Comparison of ENCODE assay signal across 9 cellular contexts in genomic region chr7:94183289-94183749, GRCh38.
DNase-seq lines count a peak whose midpoint lies in the region; ATAC-seq and TF ChIP-seq lines count a peak whose summit lies in the region.
"Had no signal": no experiment of that assay in that cellular context is flagged by ENCODE, and none has a peak within 500 bp of the region (broad histone marks: within the 10 kb centered on the region; RNA-seq: fewer than 3 reads in every experiment).

No MANE protein-coding gene starts in this region.

- BruUV-seq in PC-3 (replicated peaks; lab: Mats Ljungman, UMichigan) = no TSS peak

- H4K20me1 ChIP-seq in PC-3 (ENCODE audit: low read length) = no peaks in the 10 kb centered on the region

- H2AFZ ChIP-seq in PC-3 (ENCODE audit: low read length) = peak overlapping the region; percentile 55

- peaks cover 24% of the 10 kb centered on the region for H3K4me1 ChIP-seq in PC-3 (ENCODE audit: insufficient read depth, low read length)
- H3K4me1 ChIP-seq in esophagus squamous epithelium = no peaks in the 10 kb centered on the region

- TF ChIP-seq POLR2A in esophagus squamous epithelium (IDR thresholded peaks at IDR 0.05) = no peak

- ATAC-seq in PC-3 = peak; percentile 88
- no peak for ATAC-seq in GM19023 (IDR thresholded peaks at IDR 0.05; ENCODE audit: unreplicated experiment)

- no peaks in the 10 kb centered on the region for H3K79me2 ChIP-seq in PC-3 (ENCODE audit: low read length)

- POLR2A ChIA-PET in PC-3 (lab: Charles Lee; ENCODE audit: unreplicated experiment) = no interaction called here

- H3F3A ChIP-seq in PC-3 (ENCODE audit: low read length, unreplicated experiment) = peaks cover 4% of the 10 kb centered on the region

- no peaks in the 10 kb centered on the region for H3K9me2 ChIP-seq in PC-3 (replicated peaks; ENCODE audit: low read length)

- peak overlapping the region; percentile 73 for H3K4me2 ChIP-seq in PC-3 (ENCODE audit: low read length)

- H3K27me3 ChIP-seq in PC-3 (ENCODE audit: low read length) (no peaks in the 10 kb centered on the region), esophagus squamous epithelium (no peaks in the 10 kb centered on the region)

- DNase-seq in Caki2 (ENCODE audit: low read depth) (peak; percentile 96), PC-3 (peak; percentile 95), esophagus squamous epithelium (lab: John Stamatoyannopoulos, UW) (no peak), non-pigmented ciliary epithelial cell (ENCODE audit: low read depth) (peak; percentile 99), substantia nigra (lab: John Stamatoyannopoulos, UW) (no peak), middle frontal gyrus (ENCODE audit: extremely low spot score, low spot score) (no peak)
- DNase-seq in stimulated activated CD4-positive, alpha-beta T cell treated with anti-CD3 and anti-CD28 coated beads, Interleukin-1b, Interleukin-23, amount 100 ng/mL, for 48 hours = no peak
- DNase-seq: NCI-H2081 had no signal

- H3K9ac ChIP-seq in PC-3 (ENCODE audit: low read length) = peak overlapping the region; percentile 76

- H3K9me3 ChIP-seq in PC-3 (ENCODE audit: low read length) (no peaks in the 10 kb centered on the region), esophagus squamous epithelium (no peaks in the 10 kb centered on the region)

- 15 to 29% methylated on average over 2 of the region's 2 CpGs for WGBS in esophagus squamous epithelium, 2 donors

- H3K36me3 ChIP-seq in PC-3 (ENCODE audit: low read depth, low read length) = no peaks in the 10 kb centered on the region
- H3K36me3 ChIP-seq in esophagus squamous epithelium = no peaks in the 10 kb centered on the region

- no peak for TF ChIP-seq CTCF in PC-3 (conservative IDR thresholded peaks at IDR 0.05; ENCODE audit: low read depth, low read length)
- no peak for TF ChIP-seq CTCF in esophagus squamous epithelium (IDR thresholded peaks at IDR 0.05)

- H3K4me3 ChIP-seq in PC-3 (ENCODE audit: low read length) (peak overlapping the region; percentile 29; the same call in 1 of the 2 replicates), esophagus squamous epithelium (no peak overlapping the region)

- CTCF ChIA-PET in PC-3 (lab: Charles Lee) = interaction anchor here (0.7 kb wide), 1 partner anchor 94 kb away, joined by 4 read pairs; no protein-coding TSS in a partner anchor

- in situ Hi-C loops in Caki2 (cut with HindIII; ENCODE audit: low pct_unique_long_range_greater_than_20kb, low sequenced_read_pairs) = no loop called here

- H3K27ac ChIP-seq in PC-3 (ENCODE audit: low read length) (peak overlapping the region; percentile 97), esophagus squamous epithelium (peak overlapping the region; percentile 22 to 72 (median 50)), substantia nigra (ENCODE audit: low read depth, low read length, poor library complexity, severe bottlenecking) (no peak overlapping the region)

- intact Hi-C loops in PC-3 (cut with micrococcal nuclease) (loop anchor here (1.0 to 10.0 kb wide), 3 partner anchors 61 to 294 kb away; partner anchors contain the start of gene BET1), esophagus squamous epithelium (cut with DNase I) (no loop called here)

Comparison
In these comparisons a context has a peak if more than half of its experiments do, and no peak if none do; other contexts are left out.
1. DNase-seq: peak in Caki2 (single experiment), PC-3 (single experiment) and non-pigmented ciliary epithelial cell (single experiment); none in esophagus squamous epithelium (single experiment), substantia nigra (0 of 49), stimulated activated CD4-positive, alpha-beta T cell treated with anti-CD3 and anti-CD28 coated beads, Interleukin-1b, Interleukin-23, amount 100 ng/mL, for 48 hours (single experiment) and middle frontal gyrus (single experiment).